ENCODE assay signal across 8 cellular contexts in genomic region chr12:6334940-6335450, GRCh38. TPM values are rescaled to one million over a fixed set of nuclear protein-coding genes. Genes with fewer than 3 reads are reported as not detected.
DNase-seq lines count a peak whose midpoint lies in the region; ATAC-seq and TF ChIP-seq lines count a peak whose summit lies in the region.

No MANE protein-coding gene starts in this region.

- no peak for ATAC-seq in upper lobe of right lung

- H3K4me3 ChIP-seq in duodenal mucosa (ENCODE audit: low read depth in 1 of 2, low read length in 2 of 2) (peak overlapping the region; percentile 92 to 96), mesodermal cell (ENCODE audit: extremely low read depth, insufficient read depth, low read length, poor library complexity, severe bottlenecking) (no peak overlapping the region), upper lobe of right lung (peak overlapping the region; percentile 100), BE2C (ENCODE audit: low read depth, low read length) (no peak overlapping the region)

- 88 to 96% methylated on average over 8 to 9 of the region's 13 CpGs for WGBS in mesodermal cell (ENCODE audit: insufficient coverage in 2 of 2), 2 experiments

- intact Hi-C loops in upper lobe of right lung (cut with DNase I): no loop called here

- peaks cover 51% of the 10 kb centered on the region for H3K4me1 Mint-ChIP-seq in activated naive CD4-positive, alpha-beta T cell treated with anti-CD3 and anti-CD28 coated beads, Interleukin-2, amount 50 U/mL, for 24 hours

- no peaks in the 10 kb centered on the region for H3K27me3 ChIP-seq in duodenal mucosa (ENCODE audit: control insufficient read depth in 1 of 2, insufficient read depth in 2 of 2, low read length in 2 of 2)
- H3K27me3 ChIP-seq in upper lobe of right lung: no peaks in the 10 kb centered on the region
- H3K27me3 ChIP-seq in BE2C: no peaks in the 10 kb centered on the region

- H3K27me3 Mint-ChIP-seq in activated naive CD4-positive, alpha-beta T cell treated with anti-CD3 and anti-CD28 coated beads, Interleukin-2, amount 50 U/mL, for 24 hours: no peaks in the 10 kb centered on the region

- H3K9me3 ChIP-seq in duodenal mucosa (ENCODE audit: control insufficient read depth in 1 of 2, low read length in 2 of 2): no peaks in the 10 kb centered on the region
- no peaks in the 10 kb centered on the region for H3K9me3 ChIP-seq in mesodermal cell (ENCODE audit: control insufficient read depth, low read length)
- H3K9me3 ChIP-seq in upper lobe of right lung: no peaks in the 10 kb centered on the region
- H3K9me3 ChIP-seq in BE2C: no peaks in the 10 kb centered on the region

- peaks cover 11% of the 10 kb centered on the region for H3K36me3 Mint-ChIP-seq in activated naive CD4-positive, alpha-beta T cell treated with anti-CD3 and anti-CD28 coated beads, Interleukin-2, amount 50 U/mL, for 24 hours

- peak overlapping the region; percentile 98 for H3K27ac ChIP-seq in duodenal mucosa (ENCODE audit: low read depth, low read length)
- H3K27ac ChIP-seq in mesodermal cell (ENCODE audit: low read depth, low read length, severe bottlenecking): peak overlapping the region; percentile 99
- peak overlapping the region; percentile 99 for H3K27ac ChIP-seq in upper lobe of right lung

- peak overlapping the region; percentile 75 to 100 for H3K9ac ChIP-seq in duodenal mucosa (ENCODE audit: low read depth in 1 of 2, low read length in 2 of 2)

- peak overlapping the region; percentile 76 for H3K27ac Mint-ChIP-seq in activated naive CD4-positive, alpha-beta T cell treated with anti-CD3 and anti-CD28 coated beads, Interleukin-2, amount 50 U/mL, for 24 hours

- H3K36me3 ChIP-seq in duodenal mucosa (ENCODE audit: control insufficient read depth in 1 of 2, insufficient read depth in 2 of 2, low read length in 2 of 2) (peaks cover 47 to 49% of the 10 kb centered on the region in 2 donors), mesodermal cell (ENCODE audit: control insufficient read depth, insufficient read depth, low read length) (peaks cover 77% of the 10 kb centered on the region), upper lobe of right lung (peaks cover 59% of the 10 kb centered on the region), BE2C (no peaks in the 10 kb centered on the region)

- no peaks in the 10 kb centered on the region for H3K9me3 Mint-ChIP-seq in activated naive CD4-positive, alpha-beta T cell treated with anti-CD3 and anti-CD28 coated beads, Interleukin-2, amount 50 U/mL, for 24 hours

- peaks cover 78% of the 10 kb centered on the region in 2 donors for H3K4me1 ChIP-seq in duodenal mucosa (ENCODE audit: control insufficient read depth in 1 of 2, insufficient read depth in 2 of 2, low read length in 2 of 2)
- H3K4me1 ChIP-seq in mesodermal cell (ENCODE audit: control insufficient read depth, insufficient read depth, low read length, poor library complexity, severe bottlenecking): peaks cover 67% of the 10 kb centered on the region
- H3K4me1 ChIP-seq in upper lobe of right lung: peaks cover 79% of the 10 kb centered on the region
- peaks cover 26% of the 10 kb centered on the region for H3K4me1 ChIP-seq in BE2C

- TF ChIP-seq CTCF in upper lobe of right lung (IDR thresholded peaks at IDR 0.05) (no peak), BE2C (IDR thresholded peaks at IDR 0.05; ENCODE audit: low read depth, low read length) (no peak)

- H3K4me3 Mint-ChIP-seq in activated naive CD4-positive, alpha-beta T cell treated with anti-CD3 and anti-CD28 coated beads, Interleukin-2, amount 50 U/mL, for 24 hours: no peak overlapping the region

- DNase-seq in activated naive CD4-positive, alpha-beta T cell treated with anti-CD3 and anti-CD28 coated beads, Interleukin-2, amount 50 U/mL, for 16 hours: no peak
- DNase-seq in upper lobe of right lung (no peak), NCI-H1694 (lab: John Stamatoyannopoulos, UW) (no peak), BE2C (no peak), ecto neural progenitor cell (ENCODE audit: low spot score) (no peak)

RNA-seq across cellular contexts. Expression of gene TNFRSF1A, which starts 6.9 kb away (rescaled TPM):
- 88.0 TPM for polyA plus RNA-seq in mesodermal cell (2013, experiment 1 of 2)
- 82.0 TPM for polyA plus RNA-seq in mesodermal cell (2013, experiment 2 of 2)
- 185 TPM for total RNA-seq in upper lobe of right lung
- 15.8 TPM for polyA plus RNA-seq in BE2C (2012; ENCODE audit: insufficient read depth, insufficient read length, low read depth)

RNA-seq across cellular contexts. Expression of gene PLEKHG6, which starts 24.5 kb away (rescaled TPM):
- polyA plus RNA-seq in mesodermal cell (2013, experiment 1 of 2): 2.1 TPM
- 0.71 TPM for polyA plus RNA-seq in mesodermal cell (2013, experiment 2 of 2)
- total RNA-seq in upper lobe of right lung: 5.1 TPM
- polyA plus RNA-seq in BE2C (2012; ENCODE audit: insufficient read depth, insufficient read length, low read depth): 0.23 TPM

RNA-seq across cellular contexts. Expression of gene SCNN1A, which starts 40.4 kb away (rescaled TPM):
- 0.88 TPM for polyA plus RNA-seq in mesodermal cell (2013, experiment 1 of 2)
- polyA plus RNA-seq in mesodermal cell (2013, experiment 2 of 2): 0.76 TPM
- 199 TPM for total RNA-seq in upper lobe of right lung
- not detected for polyA plus RNA-seq in BE2C (2012; ENCODE audit: insufficient read depth, insufficient read length, low read depth)

RNA-seq across cellular contexts. Expression of gene LTBR, which starts 49.0 kb away (rescaled TPM):
- polyA plus RNA-seq in mesodermal cell (2013, experiment 1 of 2): 8.8 TPM
- 9.0 TPM for polyA plus RNA-seq in mesodermal cell (2013, experiment 2 of 2)
- 156 TPM for total RNA-seq in upper lobe of right lung
- polyA plus RNA-seq in BE2C (2012; ENCODE audit: insufficient read depth, insufficient read length, low read depth): 1.2 TPM

Comparison
In these comparisons a context has a peak if more than half of its experiments do, and no peak if none do; other contexts are left out.
1. H3K4me3 ChIP-seq: peak in duodenal mucosa (2 of 2) and upper lobe of right lung (single experiment); none in mesodermal cell (single experiment) and BE2C (single experiment).
2. Peak in every context shown above with its lines, with median percentiles within 50 percentile points of each other: H3K27ac ChIP-seq.